9 cellular contexts compared by ENCODE assay signal in genomic region chr9:113593682-113594281, GRCh38.
DNase-seq lines count a peak whose midpoint lies in the region; ATAC-seq, FAIRE-seq and TF ChIP-seq lines count a peak whose summit lies in the region.
"Had no signal": no experiment of that assay in that cellular context is flagged by ENCODE, and none has a peak within 500 bp of the region (broad histone marks: within the 10 kb centered on the region; RNA-seq: fewer than 3 reads in every experiment).

No MANE protein-coding gene starts in this region.

- CTCF ChIA-PET in HEK293T (lab: Yijun Ruan, JAX) = interaction anchor here (0.6 to 10.5 kb wide), 2 partner anchors 62 to 148 kb away, joined by 4 to 200 read pairs; no protein-coding TSS in a partner anchor

- H3K9me3 ChIP-seq in iPS-18c (ENCODE audit: control insufficient read depth, insufficient read depth, low read length) = no peaks in the 10 kb centered on the region

- intact Hi-C loops in sciatic nerve (cut with DNase I) = no loop called here

- POLR2A ChIA-PET in HEK293T (lab: Yijun Ruan, JAX) = interaction anchor here (0.6 to 2.9 kb wide), 6 partner anchors 9 to 283 kb away, joined by 3 to 15 read pairs (median 8); partner anchors contain the start of genes C9orf43 and POLE3

- peak overlapping the region; percentile 74 to 75 for H3K4me3 ChIP-seq in cardiac fibroblast (replicated peaks in 1 of 2; ENCODE audit: low read depth in 2 of 2, low read length in 2 of 2)
- peak overlapping the region; percentile 57 for H3K4me3 ChIP-seq in iPS-18c (ENCODE audit: insufficient read depth, low read depth, low read length)

- peaks cover 18% of the 10 kb centered on the region for H3K36me3 Mint-ChIP-seq in activated T-cell treated with anti-CD3 and anti-CD28 coated beads, Interleukin-2, amount 50 U/mL, for 4 hours (ENCODE audit: insufficient read depth)
- H3K36me3 Mint-ChIP-seq: activated naive CD8-positive, alpha-beta T cell had no signal

- TF ChIP-seq POLR2A in GM12891 (IDR thresholded peaks at IDR 0.05; ENCODE audit: low read depth, low read length) = no peak

- H3K4me3 Mint-ChIP-seq in activated T-cell treated with anti-CD3 and anti-CD28 coated beads, Interleukin-2, amount 50 U/mL, for 4 hours = no peak overlapping the region
- H3K4me3 Mint-ChIP-seq: activated naive CD8-positive, alpha-beta T cell had no signal

- no peaks in the 10 kb centered on the region for H3K27me3 Mint-ChIP-seq in activated T-cell treated with anti-CD3 and anti-CD28 coated beads, Interleukin-2, amount 50 U/mL, for 4 hours (ENCODE audit: low read depth)
- H3K27me3 Mint-ChIP-seq: activated naive CD8-positive, alpha-beta T cell had no signal

- ATAC-seq in sciatic nerve = peak; percentile 95
- ATAC-seq in activated T-cell treated with anti-CD3 and anti-CD28 coated beads, Interleukin-2, amount 50 U/mL, for 4 hours = no peak

- FAIRE-seq in GM12891 (lab: Jason Lieb, UNC) = peak; percentile 74

- DNase-seq in GM12891 (ENCODE audit: insufficient read length, low spot score) (peak; percentile 66), HEK293T (ENCODE audit: extremely low spot score) (peak; percentile 86), NCI-H69 (lab: John Stamatoyannopoulos, UW) (peak; percentile 97), cardiac fibroblast (ENCODE audit: low read depth in 2 of 2) (peak; percentile 98 to 99), sciatic nerve (ENCODE audit: low spot score) (peak; percentile 92)
- no peak for DNase-seq in activated T-cell treated with anti-CD3 and anti-CD28 coated beads, Interleukin-2, amount 50 U/mL, for 4 hours
- DNase-seq in NK-92 treated with Interleukin-12 subunit alpha and Interleukin-12 subunit beta, amount 100 ng/mL, for 24 hours (lab: John Stamatoyannopoulos, UW) = no peak

- no peak for TF ChIP-seq CTCF in cardiac fibroblast (IDR thresholded peaks at IDR 0.05; ENCODE audit: low read depth, low read length)

- no peaks in the 10 kb centered on the region for H3K9me3 Mint-ChIP-seq in activated T-cell treated with anti-CD3 and anti-CD28 coated beads, Interleukin-2, amount 50 U/mL, for 4 hours

- H3K4me1 Mint-ChIP-seq in activated T-cell treated with anti-CD3 and anti-CD28 coated beads, Interleukin-2, amount 50 U/mL, for 4 hours (ENCODE audit: low read depth) = peaks cover 13% of the 10 kb centered on the region

TF ChIP-seq in GM12891, 5 proteins besides CTCF, POLR2A, EP300 and RAD21:
- no peak for TF ChIP-seq PAX5 (IDR thresholded peaks at IDR 0.05; ENCODE audit: insufficient read depth, low read length, severe bottlenecking)
- no peak for TF ChIP-seq POLR2AphosphoS5 (IDR thresholded peaks at IDR 0.05; ENCODE audit: low read depth, low read length)
- no peak for TF ChIP-seq TAF1 (IDR thresholded peaks at IDR 0.05; ENCODE audit: low read depth, low read length)
- no peak for TF ChIP-seq POU2F2 (IDR thresholded peaks at IDR 0.05; ENCODE audit: low read depth, low read length)
- no peak for TF ChIP-seq SPI1 (IDR thresholded peaks at IDR 0.05; ENCODE audit: low read depth, low read length)
TF ChIP-seq in GM12891: peak in this region for 0.

TF ChIP-seq in HEK293T, 16 proteins besides CTCF, POLR2A, EP300 and RAD21:
- TF ChIP-seq HDGF (IDR thresholded peaks at IDR 0.05; ENCODE audit: borderline replicate concordance) = no peak
- no peak for TF ChIP-seq SUZ12 (IDR thresholded peaks at IDR 0.05)
- no peak for TF ChIP-seq NFRKB (IDR thresholded peaks at IDR 0.05)
- TF ChIP-seq BHLHE40 (IDR thresholded peaks at IDR 0.05; ENCODE audit: borderline replicate concordance) = no peak
- TF ChIP-seq, protein P1, sequence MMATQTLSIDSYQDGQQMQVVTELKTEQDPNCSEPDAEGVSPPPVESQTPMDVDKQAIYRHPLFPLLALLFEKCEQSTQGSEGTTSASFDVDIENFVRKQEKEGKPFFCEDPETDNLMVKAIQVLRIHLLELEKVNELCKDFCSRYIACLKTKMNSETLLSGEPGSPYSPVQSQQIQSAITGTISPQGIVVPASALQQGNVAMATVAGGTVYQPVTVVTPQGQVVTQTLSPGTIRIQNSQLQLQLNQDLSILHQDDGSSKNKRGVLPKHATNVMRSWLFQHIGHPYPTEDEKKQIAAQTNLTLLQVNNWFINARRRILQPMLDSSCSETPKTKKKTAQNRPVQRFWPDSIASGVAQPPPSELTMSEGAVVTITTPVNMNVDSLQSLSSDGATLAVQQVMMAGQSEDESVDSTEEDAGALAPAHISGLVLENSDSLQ (IDR thresholded peaks at IDR 0.05) = no peak
- no peak for TF ChIP-seq TARDBP (IDR thresholded peaks at IDR 0.05)
- TF ChIP-seq ZNF384 (IDR thresholded peaks at IDR 0.05) = no peak; the same call in 1 of the 2 replicates
- TF ChIP-seq FOXA1 (IDR thresholded peaks at IDR 0.05) = no peak

Comparison
In these comparisons a context has a peak if more than half of its experiments do, and no peak if none do; other contexts are left out.
1. DNase-seq: peak in GM12891 (single experiment), HEK293T (single experiment), NCI-H69 (single experiment), cardiac fibroblast (2 of 2) and sciatic nerve (single experiment); none in activated T-cell treated with anti-CD3 and anti-CD28 coated beads, Interleukin-2, amount 50 U/mL, for 4 hours (single experiment) and NK-92 treated with Interleukin-12 subunit alpha and Interleukin-12 subunit beta, amount 100 ng/mL, for 24 hours (single experiment).